In genomic region chr15:87032291-87032690, GRCh38 we compare ENCODE assay signal across 23 cellular contexts.
DNase-seq lines count a peak whose midpoint lies in the region; ATAC-seq, FAIRE-seq and TF ChIP-seq lines count a peak whose summit lies in the region.
"Had no signal": no experiment of that assay in that cellular context is flagged by ENCODE, and none has a peak within 500 bp of the region (broad histone marks: within the 10 kb centered on the region; RNA-seq: fewer than 3 reads in every experiment).

No MANE protein-coding gene starts in this region.

- no peak overlapping the region for H3K27ac Mint-ChIP-seq in Caco-2 (ENCODE audit: unreplicated experiment)
- H3K27ac Mint-ChIP-seq: B cell; CD4-positive, CD25-positive, alpha-beta regulatory T cell; IgD-negative memory B cell had no signal

- no peak overlapping the region for H3K4me3 ChIP-seq in Caco-2 (ENCODE audit: low read depth, low read length)
- H3K4me3 ChIP-seq: GM12878 had no signal

- no peak for TF ChIP-seq CTCF in Caco-2 (IDR thresholded peaks at IDR 0.05; ENCODE audit: insufficient read depth in 1 of 2, low read depth in 1 of 2, low read length in 1 of 2, severe bottlenecking in 1 of 2, unreplicated experiment in 1 of 2)

- H3K4me3 Mint-ChIP-seq in Caco-2 (ENCODE audit: unreplicated experiment), result no peak overlapping the region
- H3K4me3 Mint-ChIP-seq: B cell; CD4-positive, CD25-positive, alpha-beta regulatory T cell; IgD-negative memory B cell had no signal

- no peaks in the 10 kb centered on the region for H3K4me1 Mint-ChIP-seq in Caco-2 (ENCODE audit: low read depth, unreplicated experiment)
- H3K4me1 Mint-ChIP-seq: B cell; CD4-positive, CD25-positive, alpha-beta regulatory T cell; IgD-negative memory B cell had no signal

- no peaks in the 10 kb centered on the region for H3K27me3 ChIP-seq in Caco-2 (replicated peaks; ENCODE audit: control insufficient read depth, insufficient read depth, low read length)

- H3K4me1 ChIP-seq in Caco-2, result no peaks in the 10 kb centered on the region

- BruUV-seq in Caco-2 (replicated peaks; lab: Mats Ljungman, UMichigan), result no TSS peak

- intact Hi-C loops in Caco-2 (cut with micrococcal nuclease; ENCODE audit: unreplicated experiment), result no loop called here

- no peaks in the 10 kb centered on the region for H3K36me3 ChIP-seq in Caco-2 (ENCODE audit: control insufficient read depth, insufficient read depth, low read length)

- POLR2A ChIA-PET in Caco-2 (lab: Charles Lee), result no interaction called here

- no peaks in the 10 kb centered on the region for H3K9me3 Mint-ChIP-seq in Caco-2 (ENCODE audit: unreplicated experiment)

- H3K36me3 Mint-ChIP-seq in Caco-2 (ENCODE audit: insufficient read depth, unreplicated experiment), result no peaks in the 10 kb centered on the region
- H3K36me3 Mint-ChIP-seq: CD4-positive, CD25-positive, alpha-beta regulatory T cell; IgD-negative memory B cell had no signal

- CTCF ChIA-PET in Caco-2 (lab: Charles Lee), result no interaction called here

- no peak for FAIRE-seq in urothelium cell line (lab: Jason Lieb, UNC)
- FAIRE-seq: GM12878, GM18507, HTR-8/SVneo had no signal

- no peaks in the 10 kb centered on the region for H3K27me3 Mint-ChIP-seq in Caco-2 (ENCODE audit: insufficient read depth, unreplicated experiment)
- H3K27me3 Mint-ChIP-seq: B cell; CD4-positive, CD25-positive, alpha-beta regulatory T cell; IgD-negative memory B cell had no signal

- peak; percentile 2 for DNase-seq in HS-5 (ENCODE audit: low read depth)
- DNase-seq in RPMI7951 (ENCODE audit: low read depth), result peak; percentile 66
- DNase-seq in epithelial cell of prostate (ENCODE audit: low read depth, low spot score), result no peak
- DNase-seq in urothelium cell line (ENCODE audit: low spot score), result peak; percentile 15
- DNase-seq in Caco-2, result no peak
- no peak for DNase-seq in activated CD4-positive, alpha-beta T cell treated with anti-CD3 and anti-CD28 coated beads, Interleukin-2, amount 50 U/mL, for 1 hour
- DNase-seq: CD4-positive, CD25-positive, alpha-beta regulatory T cell; DMS79; GDM1; GOT3; Kasumi-1; MV-4-11; NCI-H1417 treated with DMSO at 0.1 percent for 48 hours; NCI-H1930; NCI-H2171 treated with DMSO at 0.1 percent for 48 hours; NCI-H748 treated with DMSO at 0.1 percent for 48 hours had no signal

- no peaks in the 10 kb centered on the region for H3K9me3 ChIP-seq in Caco-2

- no peak for ATAC-seq in HG03439 (IDR thresholded peaks at IDR 0.05; ENCODE audit: unreplicated experiment)
- ATAC-seq: GM12878, Panc1 had no signal

- peak overlapping the region; percentile 41 for H3K27ac ChIP-seq in epithelial cell of prostate

Comparison
In these comparisons a context has a peak if more than half of its experiments do, and no peak if none do; other contexts are left out.
1. DNase-seq: peak in HS-5 (single experiment), RPMI7951 (single experiment) and urothelium cell line (single experiment); none in epithelial cell of prostate (single experiment), Caco-2 (0 of 2) and activated CD4-positive, alpha-beta T cell treated with anti-CD3 and anti-CD28 coated beads, Interleukin-2, amount 50 U/mL, for 1 hour (single experiment).